ENCODE assay signal across 29 cellular contexts in genomic region chr20:36971103-36971502, GRCh38. TPM values are rescaled to one million over a fixed set of nuclear protein-coding genes. Genes with fewer than 3 reads are reported as not detected.
A peak's percentile ranks its signal among the peaks of the same experiment; 100 is the strongest.
DNase-seq lines count a peak whose midpoint lies in the region; ATAC-seq and TF ChIP-seq lines count a peak whose summit lies in the region.
"Had no signal": no experiment of that assay in that cellular context is flagged by ENCODE, and none has a peak within 500 bp of the region (broad histone marks: within the 10 kb centered on the region; RNA-seq: fewer than 3 reads in every experiment).

No MANE protein-coding gene starts in this region.

- TF ChIP-seq CTCF in GM20000 (IDR thresholded peaks at IDR 0.05; ENCODE audit: extremely low read depth, missing control alignments) = no peak

- H3K4me3 Mint-ChIP-seq in activated CD4-positive, alpha-beta T cell treated with anti-CD3 and anti-CD28 coated beads, Interleukin-2, amount 10 ng/mL, durations not matched to agents 24 days and 14 days = no peak overlapping the region
- peak overlapping the region; percentile 55 to 83 (median 72) for H3K4me3 Mint-ChIP-seq in CD4-positive, CD25-positive, alpha-beta regulatory T cell
- H3K4me3 Mint-ChIP-seq in activated CD4-positive, alpha-beta memory T cell treated with anti-CD3 and anti-CD28 coated beads for 36 hours = no peak overlapping the region
- no peak overlapping the region for H3K4me3 Mint-ChIP-seq in dendritic cell treated with granulocyte-macrophage colony-stimulating factor and Interleukin-4, amounts not matched to agents 40 ng/mL and 50 ng/mL, for 4 days
- H3K4me3 Mint-ChIP-seq: endodermal cell had no signal

- peaks cover 3% of the 10 kb centered on the region for H3K9me3 Mint-ChIP-seq in activated CD4-positive, alpha-beta T cell treated with anti-CD3 and anti-CD28 coated beads, Interleukin-2, amount 10 ng/mL, durations not matched to agents 24 days and 14 days
- peaks cover 0 to 2% (median 0%) of the 10 kb centered on the region in 7 donors for H3K9me3 Mint-ChIP-seq in CD4-positive, CD25-positive, alpha-beta regulatory T cell
- H3K9me3 Mint-ChIP-seq in activated CD4-positive, alpha-beta memory T cell treated with anti-CD3 and anti-CD28 coated beads for 36 hours = no peaks in the 10 kb centered on the region
- no peaks in the 10 kb centered on the region for H3K9me3 Mint-ChIP-seq in dendritic cell treated with granulocyte-macrophage colony-stimulating factor and Interleukin-4, amounts not matched to agents 40 ng/mL and 50 ng/mL, for 4 days

- no peak overlapping the region for H3K27ac Mint-ChIP-seq in activated CD4-positive, alpha-beta T cell treated with anti-CD3 and anti-CD28 coated beads, Interleukin-2, amount 10 ng/mL, durations not matched to agents 24 days and 14 days
- peak overlapping the region; percentile 93 to 97 (median 94) for H3K27ac Mint-ChIP-seq in CD4-positive, CD25-positive, alpha-beta regulatory T cell
- peak overlapping the region; percentile 80 for H3K27ac Mint-ChIP-seq in activated CD4-positive, alpha-beta memory T cell treated with anti-CD3 and anti-CD28 coated beads for 36 hours
- H3K27ac Mint-ChIP-seq in dendritic cell treated with granulocyte-macrophage colony-stimulating factor and Interleukin-4, amounts not matched to agents 40 ng/mL and 50 ng/mL, for 4 days = peak overlapping the region; percentile 98
- H3K27ac Mint-ChIP-seq: endodermal cell, progenitor cell of endocrine pancreas had no signal

- peak overlapping the region; percentile 26 for H3K4me3 ChIP-seq in CD4-positive, CD25-positive, alpha-beta regulatory T cell (ENCODE audit: low read depth, low read length)
- H3K4me3 ChIP-seq: A549, ascending aorta, cardiac muscle cell, colonic mucosa, GM12878, right lobe of liver, spleen, tibial nerve had no signal

- H3K36me3 ChIP-seq in CD4-positive, CD25-positive, alpha-beta regulatory T cell (ENCODE audit: control insufficient read depth, insufficient read depth, low read length) = no peaks in the 10 kb centered on the region
- H3K36me3 ChIP-seq: ascending aorta, cardiac muscle cell, colonic mucosa, right lobe of liver, spleen, tibial nerve had no signal

- POLR2A ChIA-PET in activated CD4-positive, alpha-beta memory T cell treated with anti-CD3 and anti-CD28 coated beads for 36 hours (lab: Charles Lee) = no interaction called here

- peaks cover 81% of the 10 kb centered on the region for H3K4me1 ChIP-seq in CD4-positive, CD25-positive, alpha-beta regulatory T cell (ENCODE audit: control insufficient read depth, insufficient read depth, low read length, poor library complexity, severe bottlenecking)
- H3K4me1 ChIP-seq: A549, ascending aorta had no signal

- H3K4me1 Mint-ChIP-seq in activated CD4-positive, alpha-beta T cell treated with anti-CD3 and anti-CD28 coated beads, Interleukin-2, amount 10 ng/mL, durations not matched to agents 24 days and 14 days = peaks cover 55% of the 10 kb centered on the region
- peaks cover 22 to 87% (median 56%) of the 10 kb centered on the region in 4 donors for H3K4me1 Mint-ChIP-seq in CD4-positive, CD25-positive, alpha-beta regulatory T cell
- peaks cover 69% of the 10 kb centered on the region for H3K4me1 Mint-ChIP-seq in activated CD4-positive, alpha-beta memory T cell treated with anti-CD3 and anti-CD28 coated beads for 36 hours (ENCODE audit: low read depth)
- H3K4me1 Mint-ChIP-seq in dendritic cell treated with granulocyte-macrophage colony-stimulating factor and Interleukin-4, amounts not matched to agents 40 ng/mL and 50 ng/mL, for 4 days (ENCODE audit: low read depth) = peaks cover 44% of the 10 kb centered on the region
- H3K4me1 Mint-ChIP-seq: endodermal cell had no signal

- ATAC-seq in CD4-positive, CD25-positive, alpha-beta regulatory T cell (ENCODE audit: low read depth in 2 of 2) = no peak
- ATAC-seq in HG03025 (IDR thresholded peaks at IDR 0.05; ENCODE audit: low FRiP score, unreplicated experiment) = no peak
- ATAC-seq: A549, esophagus mucosa, GM12878, Panc1, right lobe of liver had no signal

- CTCF ChIA-PET in activated CD4-positive, alpha-beta memory T cell treated with anti-CD3 and anti-CD28 coated beads for 36 hours (lab: Charles Lee) = no interaction called here

- peak; percentile 24 for DNase-seq in activated CD4-positive, alpha-beta T cell treated with anti-CD3 and anti-CD28 coated beads for 48 hours
- no peak for DNase-seq in activated CD4-positive, alpha-beta T cell treated with anti-CD3 and anti-CD28 coated beads, Interleukin-2, amount 10 ng/mL, durations not matched to agents 24 days and 14 days
- no peak for DNase-seq in CD4-positive, CD25-positive, alpha-beta regulatory T cell
- peak; percentile 37 for DNase-seq in activated CD4-positive, alpha-beta memory T cell treated with anti-CD3 and anti-CD28 coated beads for 36 hours
- no peak for DNase-seq in GM20000 (ENCODE audit: low spot score)
- no peak for DNase-seq in AG08395 (ENCODE audit: low spot score)
- DNase-seq: AML-193; colonic mucosa; endodermal cell; head of caudate nucleus; kidney; NCI-H1436 treated with DMSO at 0.1 percent for 48 hours; NCI-H748 treated with DMSO at 0.1 percent for 48 hours; right lobe of liver; SHP77; spleen; stimulated activated CD4-positive, alpha-beta T cell treated with anti-CD3 and anti-CD28 coated beads, Interleukin-2, amount 100 ng/mL, for 24 hours; stimulated activated CD8-positive, alpha-beta memory T cell treated with anti-CD3 and anti-CD28 coated beads, Interleukin-4, amount 100 ng/mL, for 48 hours; T-helper 9 cell had no signal

- H3K27me3 Mint-ChIP-seq in activated CD4-positive, alpha-beta T cell treated with anti-CD3 and anti-CD28 coated beads, Interleukin-2, amount 10 ng/mL, durations not matched to agents 24 days and 14 days = no peaks in the 10 kb centered on the region
- peaks cover 5% of the 10 kb centered on the region for H3K27me3 Mint-ChIP-seq in CD4-positive, CD25-positive, alpha-beta regulatory T cell
- no peaks in the 10 kb centered on the region for H3K27me3 Mint-ChIP-seq in activated CD4-positive, alpha-beta memory T cell treated with anti-CD3 and anti-CD28 coated beads for 36 hours
- no peaks in the 10 kb centered on the region for H3K27me3 Mint-ChIP-seq in dendritic cell treated with granulocyte-macrophage colony-stimulating factor and Interleukin-4, amounts not matched to agents 40 ng/mL and 50 ng/mL, for 4 days
- H3K27me3 Mint-ChIP-seq: progenitor cell of endocrine pancreas had no signal

- H3K36me3 Mint-ChIP-seq in activated CD4-positive, alpha-beta T cell treated with anti-CD3 and anti-CD28 coated beads, Interleukin-2, amount 10 ng/mL, durations not matched to agents 24 days and 14 days (ENCODE audit: low read depth) = peaks cover 5% of the 10 kb centered on the region
- peaks cover 12% of the 10 kb centered on the region for H3K36me3 Mint-ChIP-seq in CD4-positive, CD25-positive, alpha-beta regulatory T cell
- H3K36me3 Mint-ChIP-seq in activated CD4-positive, alpha-beta memory T cell treated with anti-CD3 and anti-CD28 coated beads for 36 hours = peaks cover 2% of the 10 kb centered on the region
- no peaks in the 10 kb centered on the region for H3K36me3 Mint-ChIP-seq in dendritic cell treated with granulocyte-macrophage colony-stimulating factor and Interleukin-4, amounts not matched to agents 40 ng/mL and 50 ng/mL, for 4 days (ENCODE audit: low read depth)

- no peaks in the 10 kb centered on the region for H3K9me3 ChIP-seq in CD4-positive, CD25-positive, alpha-beta regulatory T cell (ENCODE audit: control insufficient read depth in 2 of 2, low read length in 2 of 2)
- H3K9me3 ChIP-seq: A549, ascending aorta, colonic mucosa, right lobe of liver, spleen, tibial nerve had no signal

- intact Hi-C loops in activated CD4-positive, alpha-beta T cell treated with anti-CD3 and anti-CD28 coated beads, Interleukin-2, amount 10 ng/mL, durations not matched to agents 24 days and 14 days (cut with micrococcal nuclease) = no loop called here
- intact Hi-C loops in activated CD4-positive, alpha-beta memory T cell treated with anti-CD3 and anti-CD28 coated beads for 36 hours (cut with micrococcal nuclease) = no loop called here
- intact Hi-C loops in dendritic cell treated with granulocyte-macrophage colony-stimulating factor and Interleukin-4, amounts not matched to agents 40 ng/mL and 50 ng/mL, for 4 days (cut with micrococcal nuclease) = no loop called here

- no peaks in the 10 kb centered on the region for H3K27me3 ChIP-seq in CD4-positive, CD25-positive, alpha-beta regulatory T cell (ENCODE audit: control insufficient read depth, insufficient read depth, low read length)
- H3K27me3 ChIP-seq: ascending aorta, cardiac muscle cell, colonic mucosa, right lobe of liver, spleen, tibial nerve had no signal

- H3K27ac ChIP-seq in CD4-positive, CD25-positive, alpha-beta regulatory T cell (ENCODE audit: insufficient read depth, low read length, poor library complexity, severe bottlenecking) = peak overlapping the region; percentile 75
- H3K27ac ChIP-seq: A549, ascending aorta, cardiac muscle cell, colonic mucosa, right lobe of liver had no signal

RNA-seq across cellular contexts. Expression of gene SAMHD1, which starts 19.6 kb away (rescaled TPM):
- total RNA-seq in activated CD4-positive, alpha-beta T cell treated with anti-CD3 and anti-CD28 coated beads, Interleukin-2, amount 10 ng/mL, durations not matched to agents 24 days and 14 days = 51.6 TPM in 2 replicates
- 723 TPM for total RNA-seq in CD4-positive, CD25-positive, alpha-beta regulatory T cell
- 100 to 1,000 TPM; 327 to 481 (median 401) TPM for polyA plus RNA-seq in CD4-positive, CD25-positive, alpha-beta regulatory T cell
- 10 to 100 TPM; 50.4 to 57.7 TPM for total RNA-seq in activated CD4-positive, alpha-beta memory T cell treated with anti-CD3 and anti-CD28 coated beads for 36 hours

Comparison
In these comparisons a context has a peak if more than half of its experiments do, and no peak if none do; other contexts are left out.
1. DNase-seq: peak in activated CD4-positive, alpha-beta T cell treated with anti-CD3 and anti-CD28 coated beads for 48 hours (single experiment) and activated CD4-positive, alpha-beta memory T cell treated with anti-CD3 and anti-CD28 coated beads for 36 hours (single experiment); none in activated CD4-positive, alpha-beta T cell treated with anti-CD3 and anti-CD28 coated beads, Interleukin-2, amount 10 ng/mL, durations not matched to agents 24 days and 14 days (single experiment), CD4-positive, CD25-positive, alpha-beta regulatory T cell (0 of 3), GM20000 (single experiment) and AG08395 (single experiment).
2. H3K4me3 Mint-ChIP-seq: peak in CD4-positive, CD25-positive, alpha-beta regulatory T cell (4 of 4); none in activated CD4-positive, alpha-beta T cell treated with anti-CD3 and anti-CD28 coated beads, Interleukin-2, amount 10 ng/mL, durations not matched to agents 24 days and 14 days (single experiment), activated CD4-positive, alpha-beta memory T cell treated with anti-CD3 and anti-CD28 coated beads for 36 hours (single experiment) and dendritic cell treated with granulocyte-macrophage colony-stimulating factor and Interleukin-4, amounts not matched to agents 40 ng/mL and 50 ng/mL, for 4 days (single experiment).
3. RNA of gene SAMHD1, which starts 19.6 kb away (total RNA-seq): 723 TPM in CD4-positive, CD25-positive, alpha-beta regulatory T cell (single experiment); 50.4 to 57.7 TPM in activated CD4-positive, alpha-beta memory T cell treated with anti-CD3 and anti-CD28 coated beads for 36 hours and 51.6 TPM in activated CD4-positive, alpha-beta T cell treated with anti-CD3 and anti-CD28 coated beads, Interleukin-2, amount 10 ng/mL, durations not matched to agents 24 days and 14 days; every median in the first group is over 10 times any median in the second.